In genomic region chrX:114970806-114971205, GRCh38 we compare ENCODE assay signal across 25 cellular contexts. TPM values are rescaled to one million over a fixed set of nuclear protein-coding genes. Genes with fewer than 3 reads are reported as not detected.
"Had no signal": no experiment of that assay in that cellular context is flagged by ENCODE, and none has a peak within 500 bp of the region (broad histone marks: within the 10 kb centered on the region; RNA-seq: fewer than 3 reads in every experiment).

No MANE protein-coding gene starts in this region.

- H3K27ac ChIP-seq: neutrophil, pancreas, psoas muscle, right atrium auricular region, spleen, tibial nerve, WERI-Rb-1 had no signal

- H3K4me3 ChIP-seq: pancreas, psoas muscle, right atrium auricular region, spleen, tibial nerve had no signal

- H3K36me3 ChIP-seq: neutrophil, pancreas, right atrium auricular region, spleen, tibial nerve, WERI-Rb-1 had no signal

- ATAC-seq: activated CD4-positive, CD25-positive, alpha-beta regulatory T cell treated with anti-CD3 and anti-CD28 coated beads, Interleukin-2, amount 50 U/mL, for 24 hours; left cardiac atrium; left ventricle myocardium superior; pancreas; psoas muscle had no signal

- DNase-seq: activated CD4-positive, alpha-beta T cell treated with anti-CD3 and anti-CD28 coated beads for 48 hours; activated CD4-positive, alpha-beta T cell treated with anti-CD3 and anti-CD28 coated beads, Interleukin-2, amount 50 U/mL, for 48 hours; activated CD8-positive, alpha-beta memory T cell treated with anti-CD3 and anti-CD28 coated beads for 24 hours; activated effector memory CD4-positive, alpha-beta T cell treated with Interleukin-2 at 50 U/mL for 16 hours; activated naive CD4-positive, alpha-beta T cell treated with Interleukin-2 at 50 U/mL for 16 hours; activated naive CD8-positive, alpha-beta T cell treated with anti-CD3 and anti-CD28 coated beads for 36 hours; amniotic stem cell; central memory CD4-positive, alpha-beta T cell; head of caudate nucleus; hippocampal formation; left cardiac atrium; left ventricle myocardium superior; pancreas; psoas muscle; spleen; stimulated activated naive CD4-positive, alpha-beta T cell; T-helper 9 cell; WERI-Rb-1 had no signal

- H3K9me3 ChIP-seq: neutrophil, pancreas, right atrium auricular region, tibial nerve had no signal

- H3K4me1 ChIP-seq: pancreas, psoas muscle, right atrium auricular region, spleen, tibial nerve had no signal

- H3K27me3 ChIP-seq: neutrophil, right atrium auricular region, spleen had no signal

RNA-seq across cellular contexts. Expression of gene IL13RA2, which starts 46.6 kb away (rescaled TPM):
- total RNA-seq: activated naive CD8-positive, alpha-beta T cell treated with anti-CD3 and anti-CD28 coated beads for 36 hours; endothelial cell of umbilical vein; left ventricle myocardium superior; mesenteric fat pad; psoas muscle; T-helper 1 cell treated with Interleukin-12 subunit alpha and Interleukin-12 subunit beta and Interleukin-4 antibody, amounts not matched to agents 30 ng/mL and 1 ng/mL, for 36 hours had no signal
- polyA plus RNA-seq: endothelial cell of umbilical vein had no signal
